In genomic region chr22:44574581-44575343, GRCh38 we compare ENCODE assay signal across 18 cellular contexts.
DNase-seq lines count a peak whose midpoint lies in the region; ATAC-seq, FAIRE-seq and TF ChIP-seq lines count a peak whose summit lies in the region.
"Had no signal": no experiment of that assay in that cellular context is flagged by ENCODE, and none has a peak within 500 bp of the region (broad histone marks: within the 10 kb centered on the region; RNA-seq: fewer than 3 reads in every experiment).

No MANE protein-coding gene starts in this region.

- DNase-seq in breast epithelium (ENCODE audit: low spot score in 2 of 2) (no peak), MCF 10A (ENCODE audit: unreplicated experiment) (no peak), islet precursor cell (peak; percentile 45), suprapubic skin (ENCODE audit: low spot score in 2 of 2) (peak; percentile 45 to 54), ACHN (no peak), GM19239 (ENCODE audit: insufficient read length, low spot score) (no peak)
- DNase-seq in activated CD8-positive, alpha-beta memory T cell treated with anti-CD3 and anti-CD28 coated beads, Interleukin-2, amount 10 ng/mL, durations not matched to agents 7 days and 5 days, result peak; percentile 25
- no peak for DNase-seq in NK-92 treated with Interleukin-12 subunit alpha and Interleukin-12 subunit beta, amount 100 ng/mL, for 24 hours (lab: John Stamatoyannopoulos, UW)
- DNase-seq: activated CD4-positive, alpha-beta memory T cell treated with anti-CD3 and anti-CD28 coated beads for 36 hours; CD8-positive, alpha-beta T cell; hippocampal formation; NCI-H187 treated with DMSO at 0.1 percent for 48 hours; SHP77 treated with DMSO at 0.1 percent for 48 hours; stimulated activated naive CD4-positive, alpha-beta T cell treated with Interleukin-2 at 50 U/mL for 16 hours had no signal

- H3K4me1 Mint-ChIP-seq in MCF 10A (ENCODE audit: insufficient read depth, unreplicated experiment), result peaks cover 9% of the 10 kb centered on the region
- H3K4me1 Mint-ChIP-seq in activated CD8-positive, alpha-beta memory T cell treated with anti-CD3 and anti-CD28 coated beads, Interleukin-2, amount 10 ng/mL, durations not matched to agents 7 days and 5 days, result no peaks in the 10 kb centered on the region
- H3K4me1 Mint-ChIP-seq: activated T-helper 17 cell treated with anti-CD3 and anti-CD28 coated beads, Interleukin-2, amount 50 U/mL, for 72 hours; IgD-negative memory B cell had no signal

- no peak for TF ChIP-seq EP300 in suprapubic skin (IDR thresholded peaks at IDR 0.05)

- H3K27ac Mint-ChIP-seq in MCF 10A (ENCODE audit: low read depth, unreplicated experiment), result no peak overlapping the region
- H3K27ac Mint-ChIP-seq in activated CD8-positive, alpha-beta memory T cell treated with anti-CD3 and anti-CD28 coated beads, Interleukin-2, amount 10 ng/mL, durations not matched to agents 7 days and 5 days, result no peak overlapping the region
- H3K27ac Mint-ChIP-seq: activated CD4-positive, alpha-beta memory T cell treated with anti-CD3 and anti-CD28 coated beads for 36 hours; activated T-helper 17 cell treated with anti-CD3 and anti-CD28 coated beads, Interleukin-2, amount 50 U/mL, for 72 hours; CD8-positive, alpha-beta T cell had no signal

- 51% methylated on average over 17 of the region's 20 CpGs for WGBS in suprapubic skin

- in situ Hi-C loops in ACHN (cut with HindIII; ENCODE audit: low pct_ligation_motif_present, low pct_unique_long_range_greater_than_20kb, low sequenced_read_pairs), result no loop called here

- TF ChIP-seq CTCF in breast epithelium (IDR thresholded peaks at IDR 0.05) (no peak), MCF 10A (IDR thresholded peaks at IDR 0.05; ENCODE audit: unreplicated experiment) (no peak), suprapubic skin (IDR thresholded peaks at IDR 0.05) (no peak)

- no TSS peak for BruUV-seq in MCF 10A (replicated peaks; lab: Mats Ljungman, UMichigan)

- POLR2A ChIA-PET in MCF 10A (lab: Yijun Ruan, JAX), result interaction anchor here (0.6 to 1.0 kb wide), 3 partner anchors 10 to 137 kb away, joined by 3 to 4 read pairs (median 3); no protein-coding TSS in a partner anchor

- H3K4me3 Mint-ChIP-seq in MCF 10A (ENCODE audit: unreplicated experiment), result no peak overlapping the region
- no peak overlapping the region for H3K4me3 Mint-ChIP-seq in activated CD8-positive, alpha-beta memory T cell treated with anti-CD3 and anti-CD28 coated beads, Interleukin-2, amount 10 ng/mL, durations not matched to agents 7 days and 5 days
- H3K4me3 Mint-ChIP-seq: activated CD4-positive, alpha-beta memory T cell treated with anti-CD3 and anti-CD28 coated beads for 36 hours; activated T-helper 17 cell treated with anti-CD3 and anti-CD28 coated beads, Interleukin-2, amount 50 U/mL, for 72 hours; CD8-positive, alpha-beta T cell had no signal

- intact Hi-C loops in breast epithelium (cut with DNase I; ENCODE audit: low total_unique reads) (no loop called here), MCF 10A (cut with micrococcal nuclease) (loop anchor here (5.0 kb wide), 1 partner anchor 247 kb away; no protein-coding TSS in a partner anchor)

- no peaks in the 10 kb centered on the region for H3K4me1 ChIP-seq in breast epithelium
- peaks cover 13% of the 10 kb centered on the region for H3K4me1 ChIP-seq in suprapubic skin

- peaks cover 0 to 17% of the 10 kb centered on the region in 2 donors for H3K27me3 ChIP-seq in breast epithelium
- peaks cover 25% of the 10 kb centered on the region for H3K27me3 ChIP-seq in suprapubic skin
- H3K27me3 ChIP-seq: uterus had no signal

- H3K9me3 ChIP-seq in breast epithelium (no peaks in the 10 kb centered on the region), suprapubic skin (no peaks in the 10 kb centered on the region)
- H3K9me3 ChIP-seq: uterus had no signal

- H3K27me3 Mint-ChIP-seq in MCF 10A (ENCODE audit: insufficient read depth, unreplicated experiment), result peaks cover 42% of the 10 kb centered on the region
- H3K27me3 Mint-ChIP-seq in activated CD8-positive, alpha-beta memory T cell treated with anti-CD3 and anti-CD28 coated beads, Interleukin-2, amount 10 ng/mL, durations not matched to agents 7 days and 5 days, result peaks cover 21% of the 10 kb centered on the region

- TF ChIP-seq POLR2A in breast epithelium (IDR thresholded peaks at IDR 0.05) (no peak), suprapubic skin (IDR thresholded peaks at IDR 0.05) (no peak)

- peaks cover 6% of the 10 kb centered on the region for H3K36me3 Mint-ChIP-seq in MCF 10A (ENCODE audit: insufficient read depth, unreplicated experiment)
- no peaks in the 10 kb centered on the region for H3K36me3 Mint-ChIP-seq in activated CD8-positive, alpha-beta memory T cell treated with anti-CD3 and anti-CD28 coated beads, Interleukin-2, amount 10 ng/mL, durations not matched to agents 7 days and 5 days
- H3K36me3 Mint-ChIP-seq: activated CD4-positive, alpha-beta memory T cell treated with anti-CD3 and anti-CD28 coated beads for 36 hours; CD8-positive, alpha-beta T cell; IgD-negative memory B cell had no signal

- H3K4me3 ChIP-seq in breast epithelium (no peak overlapping the region), suprapubic skin (no peak overlapping the region)
- H3K4me3 ChIP-seq: uterus had no signal

- H3K27ac ChIP-seq in breast epithelium, result peak overlapping the region; percentile 32 to 60
- H3K27ac ChIP-seq in suprapubic skin, result no peak overlapping the region
- H3K27ac ChIP-seq: uterus had no signal

- ATAC-seq in activated CD8-positive, alpha-beta memory T cell treated with anti-CD3 and anti-CD28 coated beads, Interleukin-2, amount 10 ng/mL, durations not matched to agents 7 days and 5 days, result no peak
- ATAC-seq: activated T-helper 17 cell treated with anti-CD3 and anti-CD28 coated beads, Interleukin-2, amount 50 U/mL, for 72 hours; CD8-positive, alpha-beta T cell had no signal

- no peaks in the 10 kb centered on the region for H3K9me3 Mint-ChIP-seq in MCF 10A (ENCODE audit: unreplicated experiment)
- H3K9me3 Mint-ChIP-seq in activated CD8-positive, alpha-beta memory T cell treated with anti-CD3 and anti-CD28 coated beads, Interleukin-2, amount 10 ng/mL, durations not matched to agents 7 days and 5 days (ENCODE audit: low read depth), result no peaks in the 10 kb centered on the region
- H3K9me3 Mint-ChIP-seq: activated CD4-positive, alpha-beta memory T cell treated with anti-CD3 and anti-CD28 coated beads for 36 hours; activated T-helper 17 cell treated with anti-CD3 and anti-CD28 coated beads, Interleukin-2, amount 50 U/mL, for 72 hours; CD8-positive, alpha-beta T cell; IgD-negative memory B cell had no signal

- no peaks in the 10 kb centered on the region for H3K36me3 ChIP-seq in breast epithelium
- no peaks in the 10 kb centered on the region for H3K36me3 ChIP-seq in suprapubic skin
- H3K36me3 ChIP-seq: uterus had no signal

- FAIRE-seq in GM19239 (lab: Jason Lieb, UNC), result no peak
- FAIRE-seq: endometrium had no signal

- CTCF ChIA-PET in MCF 10A (lab: Yijun Ruan, JAX), result no interaction called here
- CTCF ChIA-PET in activated CD8-positive, alpha-beta memory T cell treated with anti-CD3 and anti-CD28 coated beads, Interleukin-2, amount 10 ng/mL, durations not matched to agents 7 days and 5 days (lab: Charles Lee), result no interaction called here

Comparison
In these comparisons a context has a peak if more than half of its experiments do, and no peak if none do; other contexts are left out.
1. DNase-seq: peak in activated CD8-positive, alpha-beta memory T cell treated with anti-CD3 and anti-CD28 coated beads, Interleukin-2, amount 10 ng/mL, durations not matched to agents 7 days and 5 days (single experiment), islet precursor cell (single experiment) and suprapubic skin (2 of 2); none in breast epithelium (0 of 2), MCF 10A (single experiment), NK-92 treated with Interleukin-12 subunit alpha and Interleukin-12 subunit beta, amount 100 ng/mL, for 24 hours (single experiment), ACHN (single experiment) and GM19239 (single experiment).